Comparison of ENCODE assay signal across 2 cellular contexts in the genomic region with DNA sequence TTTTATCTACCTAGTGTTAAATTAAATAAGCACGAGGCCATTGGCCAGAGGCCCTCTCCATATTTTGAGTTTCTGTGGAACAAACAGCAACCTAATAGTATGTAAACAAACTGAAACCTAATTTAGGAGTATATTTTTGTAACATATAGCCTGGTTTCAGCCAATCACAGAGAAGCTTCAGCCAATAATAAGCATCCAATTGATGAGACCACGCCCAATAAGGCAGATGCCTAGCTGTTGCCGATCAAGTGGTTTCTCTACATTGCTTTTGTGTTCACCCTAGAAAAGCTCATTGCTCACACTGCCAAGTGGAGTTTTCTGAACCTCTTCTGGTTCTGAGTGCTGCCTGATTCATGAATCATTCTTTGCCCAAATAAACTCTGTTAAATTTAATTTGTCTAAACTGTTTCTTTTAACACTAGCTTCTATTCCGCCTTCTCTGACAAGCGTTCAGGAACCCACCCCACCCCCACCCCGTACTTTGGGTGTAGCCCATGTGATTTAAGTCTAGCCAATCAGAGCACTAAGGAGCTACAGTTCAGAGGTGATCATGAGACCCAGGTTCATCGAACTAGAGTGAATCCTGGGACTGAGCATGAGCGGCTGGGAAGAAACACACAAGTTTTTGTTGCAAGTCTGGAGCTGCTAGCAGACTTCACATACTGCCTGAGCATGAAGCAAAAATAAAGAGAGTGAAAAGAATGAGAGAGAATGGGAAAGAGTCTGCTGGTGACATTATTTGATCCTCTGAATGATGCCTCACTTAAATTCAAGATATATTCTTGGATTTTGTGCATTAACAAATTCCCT.
TF ChIP-seq lines count a peak whose summit lies in the region.

No MANE protein-coding gene starts in this region.

TF ChIP-seq in HCT116, 20 proteins besides CTCF, POLR2A, EP300 and RAD21:
- no peak for TF ChIP-seq ZFX (IDR thresholded peaks at IDR 0.05)
- no peak for TF ChIP-seq JUND (IDR thresholded peaks at IDR 0.05)
- no peak for TF ChIP-seq SRF (IDR thresholded peaks at IDR 0.05; ENCODE audit: low read depth)
- TF ChIP-seq EZH2 (IDR thresholded peaks at IDR 0.05): no peak
- TF ChIP-seq SIN3A (IDR thresholded peaks at IDR 0.05; ENCODE audit: low read depth): no peak
- TF ChIP-seq, protein P1, sequence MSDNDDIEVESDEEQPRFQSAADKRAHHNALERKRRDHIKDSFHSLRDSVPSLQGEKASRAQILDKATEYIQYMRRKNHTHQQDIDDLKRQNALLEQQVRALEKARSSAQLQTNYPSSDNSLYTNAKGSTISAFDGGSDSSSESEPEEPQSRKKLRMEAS (IDR thresholded peaks at IDR 0.05): no peak
- TF ChIP-seq, protein P2, sequence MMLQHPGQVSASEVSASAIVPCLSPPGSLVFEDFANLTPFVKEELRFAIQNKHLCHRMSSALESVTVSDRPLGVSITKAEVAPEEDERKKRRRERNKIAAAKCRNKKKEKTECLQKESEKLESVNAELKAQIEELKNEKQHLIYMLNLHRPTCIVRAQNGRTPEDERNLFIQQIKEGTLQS (IDR thresholded peaks at IDR 0.05): no peak
- no peak for TF ChIP-seq EZH2phosphoT487 (IDR thresholded peaks at IDR 0.05; ENCODE audit: borderline replicate concordance)
- TF ChIP-seq FOSL1 (IDR thresholded peaks at IDR 0.05; ENCODE audit: low read depth): no peak
- TF ChIP-seq SP1 (IDR thresholded peaks at IDR 0.05; ENCODE audit: low read depth): no peak
- no peak for TF ChIP-seq ELF1 (IDR thresholded peaks at IDR 0.05; ENCODE audit: borderline replicate concordance, low read depth)
- no peak for TF ChIP-seq YY1 (IDR thresholded peaks at IDR 0.05; ENCODE audit: extremely low read depth, insufficient replicate concordance, low read depth, low read length)
- no peak for TF ChIP-seq TCF7L2 (IDR thresholded peaks at IDR 0.05; ENCODE audit: borderline replicate concordance, extremely low read depth, insufficient read depth, insufficient read length)
- TF ChIP-seq, protein P3, sequence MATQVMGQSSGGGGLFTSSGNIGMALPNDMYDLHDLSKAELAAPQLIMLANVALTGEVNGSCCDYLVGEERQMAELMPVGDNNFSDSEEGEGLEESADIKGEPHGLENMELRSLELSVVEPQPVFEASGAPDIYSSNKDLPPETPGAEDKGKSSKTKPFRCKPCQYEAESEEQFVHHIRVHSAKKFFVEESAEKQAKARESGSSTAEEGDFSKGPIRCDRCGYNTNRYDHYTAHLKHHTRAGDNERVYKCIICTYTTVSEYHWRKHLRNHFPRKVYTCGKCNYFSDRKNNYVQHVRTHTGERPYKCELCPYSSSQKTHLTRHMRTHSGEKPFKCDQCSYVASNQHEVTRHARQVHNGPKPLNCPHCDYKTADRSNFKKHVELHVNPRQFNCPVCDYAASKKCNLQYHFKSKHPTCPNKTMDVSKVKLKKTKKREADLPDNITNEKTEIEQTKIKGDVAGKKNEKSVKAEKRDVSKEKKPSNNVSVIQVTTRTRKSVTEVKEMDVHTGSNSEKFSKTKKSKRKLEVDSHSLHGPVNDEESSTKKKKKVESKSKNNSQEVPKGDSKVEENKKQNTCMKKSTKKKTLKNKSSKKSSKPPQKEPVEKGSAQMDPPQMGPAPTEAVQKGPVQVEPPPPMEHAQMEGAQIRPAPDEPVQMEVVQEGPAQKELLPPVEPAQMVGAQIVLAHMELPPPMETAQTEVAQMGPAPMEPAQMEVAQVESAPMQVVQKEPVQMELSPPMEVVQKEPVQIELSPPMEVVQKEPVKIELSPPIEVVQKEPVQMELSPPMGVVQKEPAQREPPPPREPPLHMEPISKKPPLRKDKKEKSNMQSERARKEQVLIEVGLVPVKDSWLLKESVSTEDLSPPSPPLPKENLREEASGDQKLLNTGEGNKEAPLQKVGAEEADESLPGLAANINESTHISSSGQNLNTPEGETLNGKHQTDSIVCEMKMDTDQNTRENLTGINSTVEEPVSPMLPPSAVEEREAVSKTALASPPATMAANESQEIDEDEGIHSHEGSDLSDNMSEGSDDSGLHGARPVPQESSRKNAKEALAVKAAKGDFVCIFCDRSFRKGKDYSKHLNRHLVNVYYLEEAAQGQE (IDR thresholded peaks at IDR 0.05; ENCODE audit: low read depth): no peak
- TF ChIP-seq, protein P4, sequence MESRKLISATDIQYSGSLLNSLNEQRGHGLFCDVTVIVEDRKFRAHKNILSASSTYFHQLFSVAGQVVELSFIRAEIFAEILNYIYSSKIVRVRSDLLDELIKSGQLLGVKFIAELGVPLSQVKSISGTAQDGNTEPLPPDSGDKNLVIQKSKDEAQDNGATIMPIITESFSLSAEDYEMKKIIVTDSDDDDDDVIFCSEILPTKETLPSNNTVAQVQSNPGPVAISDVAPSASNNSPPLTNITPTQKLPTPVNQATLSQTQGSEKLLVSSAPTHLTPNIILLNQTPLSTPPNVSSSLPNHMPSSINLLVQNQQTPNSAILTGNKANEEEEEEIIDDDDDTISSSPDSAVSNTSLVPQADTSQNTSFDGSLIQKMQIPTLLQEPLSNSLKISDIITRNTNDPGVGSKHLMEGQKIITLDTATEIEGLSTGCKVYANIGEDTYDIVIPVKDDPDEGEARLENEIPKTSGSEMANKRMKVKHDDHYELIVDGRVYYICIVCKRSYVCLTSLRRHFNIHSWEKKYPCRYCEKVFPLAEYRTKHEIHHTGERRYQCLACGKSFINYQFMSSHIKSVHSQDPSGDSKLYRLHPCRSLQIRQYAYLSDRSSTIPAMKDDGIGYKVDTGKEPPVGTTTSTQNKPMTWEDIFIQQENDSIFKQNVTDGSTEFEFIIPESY (IDR thresholded peaks at IDR 0.05; ENCODE audit: extremely low read depth, insufficient replicate concordance, low read length): no peak

TF ChIP-seq in K562, 482 proteins besides CTCF, POLR2A, EP300 and RAD21:
- TF ChIP-seq POLR2AphosphoS2 (IDR thresholded peaks at IDR 0.05; ENCODE audit: low read length): no peak
- TF ChIP-seq NFYB (IDR thresholded peaks at IDR 0.05; ENCODE audit: extremely low read depth, insufficient read length): peak; percentile 40
- no peak for TF ChIP-seq HDAC3 (IDR thresholded peaks at IDR 0.05; ENCODE audit: borderline replicate concordance, partially characterized antibody)
- TF ChIP-seq POLR2H (tag; IDR thresholded peaks at IDR 0.05; ENCODE audit: low read depth): no peak
TF ChIP-seq in K562: peak in this region for 1.
